1 cellular context compared by ENCODE assay signal in the genomic region with DNA sequence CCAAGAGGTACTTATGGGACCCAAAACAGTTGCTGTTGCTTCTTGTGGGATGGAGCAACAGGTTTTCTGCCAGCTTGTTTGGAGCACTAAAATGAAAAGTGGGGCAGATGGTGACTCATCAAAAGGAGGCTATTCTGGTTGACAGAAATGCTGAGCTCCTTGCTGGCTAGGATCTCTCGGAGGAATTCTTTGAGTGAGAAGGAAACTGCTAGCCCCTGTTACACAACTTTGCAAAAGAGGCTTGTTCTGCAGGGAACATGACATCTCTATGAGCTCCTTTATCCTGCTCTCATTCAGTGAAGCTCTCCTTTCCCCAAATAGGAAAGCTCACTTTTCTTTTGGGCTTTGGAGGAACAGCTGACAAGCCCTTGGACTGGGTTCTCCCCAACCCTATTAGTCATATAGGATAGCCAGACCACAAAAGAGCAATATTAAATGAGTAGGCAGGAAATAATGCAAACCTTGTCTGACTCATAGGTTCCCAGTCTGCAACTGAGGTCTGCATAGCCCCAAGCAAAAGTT.
TF ChIP-seq lines count a peak whose summit lies in the region.

No MANE protein-coding gene starts in this region.

TF ChIP-seq in HepG2, 621 proteins besides CTCF, POLR2A, EP300 and RAD21 (continued from another document):
- TF ChIP-seq, protein P1, sequence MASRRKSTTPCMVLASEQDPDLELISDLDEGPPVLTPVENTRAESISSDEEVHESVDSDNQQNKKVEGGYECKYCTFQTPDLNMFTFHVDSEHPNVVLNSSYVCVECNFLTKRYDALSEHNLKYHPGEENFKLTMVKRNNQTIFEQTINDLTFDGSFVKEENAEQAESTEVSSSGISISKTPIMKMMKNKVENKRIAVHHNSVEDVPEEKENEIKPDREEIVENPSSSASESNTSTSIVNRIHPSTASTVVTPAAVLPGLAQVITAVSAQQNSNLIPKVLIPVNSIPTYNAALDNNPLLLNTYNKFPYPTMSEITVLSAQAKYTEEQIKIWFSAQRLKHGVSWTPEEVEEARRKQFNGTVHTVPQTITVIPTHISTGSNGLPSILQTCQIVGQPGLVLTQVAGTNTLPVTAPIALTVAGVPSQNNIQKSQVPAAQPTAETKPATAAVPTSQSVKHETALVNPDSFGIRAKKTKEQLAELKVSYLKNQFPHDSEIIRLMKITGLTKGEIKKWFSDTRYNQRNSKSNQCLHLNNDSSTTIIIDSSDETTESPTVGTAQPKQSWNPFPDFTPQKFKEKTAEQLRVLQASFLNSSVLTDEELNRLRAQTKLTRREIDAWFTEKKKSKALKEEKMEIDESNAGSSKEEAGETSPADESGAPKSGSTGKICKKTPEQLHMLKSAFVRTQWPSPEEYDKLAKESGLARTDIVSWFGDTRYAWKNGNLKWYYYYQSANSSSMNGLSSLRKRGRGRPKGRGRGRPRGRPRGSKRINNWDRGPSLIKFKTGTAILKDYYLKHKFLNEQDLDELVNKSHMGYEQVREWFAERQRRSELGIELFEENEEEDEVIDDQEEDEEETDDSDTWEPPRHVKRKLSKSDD (CRISPR knock-in tag; IDR thresholded peaks at IDR 0.05; ENCODE audit: low read depth): no peak
